Comparison of ENCODE assay signal across 16 cellular contexts in the genomic region with DNA sequence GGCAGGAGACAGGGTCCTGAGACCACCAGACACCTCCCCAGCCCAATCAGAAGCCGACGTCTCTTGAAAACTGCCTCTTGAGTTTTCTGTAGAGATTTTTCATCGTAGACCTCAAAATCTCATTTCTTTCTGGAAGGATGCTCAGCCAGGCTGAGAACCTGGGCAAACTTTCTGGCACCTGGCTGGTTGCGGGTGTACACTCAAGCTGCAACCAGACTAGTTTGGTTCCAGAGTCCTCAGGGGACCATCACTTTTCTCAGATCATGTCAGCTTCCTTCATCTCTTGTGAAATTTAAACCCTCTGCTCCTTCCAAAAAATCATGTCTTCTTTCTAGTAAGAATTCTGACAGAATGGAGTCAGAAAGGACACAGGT. TPM values are rescaled to one million over a fixed set of nuclear protein-coding genes. Genes with fewer than 3 reads are reported as not detected.
A peak's percentile ranks its signal among the peaks of the same experiment; 100 is the strongest.
DNase-seq lines count a peak whose midpoint lies in the region; ATAC-seq, FAIRE-seq and TF ChIP-seq lines count a peak whose summit lies in the region.
"Had no signal": no experiment of that assay in that cellular context is flagged by ENCODE, and none has a peak within 500 bp of the region (broad histone marks: within the 10 kb centered on the region; RNA-seq: fewer than 3 reads in every experiment).

No MANE protein-coding gene starts in this region.

- no peak for FAIRE-seq in GM12878 (lab: Jason Lieb, UNC)
- FAIRE-seq: astrocyte, endothelial cell of umbilical vein had no signal

- peaks cover 21% of the 10 kb centered on the region for H3K4me1 Mint-ChIP-seq in Calu3 (ENCODE audit: low read depth, unreplicated experiment)

- no peaks in the 10 kb centered on the region; the same call in 2 of the 3 replicates for H3K9me3 ChIP-seq in GM12878 (replicated peaks; ENCODE audit: control insufficient read depth, insufficient read depth, low read length)

- POLR2A ChIA-PET in GM12878 (lab: Charles Lee): interaction anchor here (8.6 kb wide), 1 partner anchor 12 kb away, joined by 158 read pairs; no protein-coding TSS in a partner anchor

- no peak overlapping the region for H3K4me3 ChIP-seq in GM12878
- H3K4me3 ChIP-seq: hepatocyte had no signal

- H2AFZ ChIP-seq in GM12878 (ENCODE audit: control insufficient read depth, low read depth, low read length): no peak overlapping the region
- H2AFZ ChIP-seq: hepatocyte had no signal

- no peak overlapping the region for H3K27ac Mint-ChIP-seq in Calu3 (ENCODE audit: unreplicated experiment)

- DNase-seq in GM12878 (ENCODE audit: low read depth, low spot score): no peak
- no peak for DNase-seq in NCI-H2029 (lab: John Stamatoyannopoulos, UW)
- no peak for DNase-seq in HCEC 1CT
- no peak for DNase-seq in Calu3
- DNase-seq in NCI-H69 (lab: John Stamatoyannopoulos, UW): no peak
- DNase-seq: DMS53, mammary epithelial cell, trophoblast cell had no signal

- no peaks in the 10 kb centered on the region for H3K27me3 Mint-ChIP-seq in Calu3 (ENCODE audit: unreplicated experiment)

- RAD21 ChIA-PET in GM12878 (lab: Charles Lee; ENCODE audit: unreplicated experiment): interaction anchor here (1.2 to 8.0 kb wide), 5 partner anchors 13 to 62 kb away, joined by 3 to 187 read pairs (median 64); no protein-coding TSS in a partner anchor

- no peak overlapping the region for H3K9ac ChIP-seq in GM12878 (ENCODE audit: control insufficient read depth, insufficient read depth, low read length)

- H3K4me1 ChIP-seq in GM12878 (ENCODE audit: control insufficient read depth, insufficient read depth, low read length): peaks cover 73% of the 10 kb centered on the region

- peaks cover 33% of the 10 kb centered on the region for H3K36me3 Mint-ChIP-seq in Calu3 (ENCODE audit: insufficient read depth, unreplicated experiment)

- peak; percentile 33 to 66; a peak in 3 of 4 replicates for TF ChIP-seq EP300 in GM12878 (IDR thresholded peaks at IDR 0.05; ENCODE audit: borderline replicate concordance in 1 of 2, control insufficient read depth in 1 of 2, low read depth in 2 of 2, low read length in 2 of 2)

- H3K4me3 Mint-ChIP-seq in Calu3 (ENCODE audit: low read depth, unreplicated experiment): no peak overlapping the region

- intact Hi-C loops in GM12878 (cut with micrococcal nuclease; ENCODE audit: unreplicated experiment) (no loop called here), Calu3 (cut with micrococcal nuclease; ENCODE audit: unreplicated experiment) (no loop called here)

- H3K27me3 ChIP-seq in GM12878 (replicated peaks in 1 of 2; ENCODE audit: control insufficient read depth in 2 of 2, insufficient read depth in 2 of 2, low read length in 1 of 2): no peaks in the 10 kb centered on the region; a peak in 1 of 4 replicates
- H3K27me3 ChIP-seq: hepatocyte had no signal

- BruUV-seq in GM12878 (replicated peaks; lab: Mats Ljungman, UMichigan): no TSS peak
- BruUV-seq in Calu3 (replicated peaks; lab: Mats Ljungman, UMichigan): no TSS peak

- no peaks in the 10 kb centered on the region for H3K36me3 ChIP-seq in GM12878 (ENCODE audit: control insufficient read depth in 2 of 2, insufficient read depth in 2 of 2, low read length in 1 of 2)

- no peak for TF ChIP-seq RAD21 in GM12878 (IDR thresholded peaks at IDR 0.05; ENCODE audit: insufficient read depth, low read depth, low read length)

- CTCF ChIA-PET in GM12878 (lab: Yijun Ruan, JAX) (interaction anchor here (1.0 to 10.6 kb wide), 4 partner anchors 13 to 46 kb away, joined by 3 to 88 read pairs (median 28); no protein-coding TSS in a partner anchor), Calu3 (lab: Charles Lee) (no interaction called here)

- no peak for TF ChIP-seq POLR2A in GM12878 (IDR thresholded peaks at IDR 0.05; ENCODE audit: low read depth, low read length)

- ATAC-seq in GM18520 (IDR thresholded peaks at IDR 0.05; ENCODE audit: unreplicated experiment) (peak; percentile 19), GM21529 (IDR thresholded peaks at IDR 0.05; ENCODE audit: unreplicated experiment) (peak; percentile 36), HG03342 (IDR thresholded peaks at IDR 0.05; ENCODE audit: unreplicated experiment) (peak; percentile 29), GM12878 (peak; percentile 56)
- ATAC-seq: activated CD4-positive, CD25-positive, alpha-beta regulatory T cell treated with anti-CD3 and anti-CD28 coated beads, Interleukin-2, amount 50 U/mL, for 24 hours; Right ventricle myocardium inferior had no signal

- peak overlapping the region; percentile 26 for H3K4me2 ChIP-seq in GM12878 (ENCODE audit: control insufficient read depth, insufficient read depth)
- H3K4me2 ChIP-seq: hepatocyte had no signal

- no peak overlapping the region for H3K27ac ChIP-seq in GM12878 (ENCODE audit: control insufficient read depth, insufficient read depth)
- H3K27ac ChIP-seq: hepatocyte had no signal

- TF ChIP-seq CTCF in GM12878 (IDR thresholded peaks at IDR 0.05 in 2 of 3, conservative IDR thresholded peaks at IDR 0.05 in 1 of 3; ENCODE audit: control insufficient read depth in 2 of 3, extremely low read depth in 1 of 3, insufficient read depth in 1 of 3, low read depth in 3 of 3, low read length in 3 of 3) (no peak), Calu3 (IDR thresholded peaks at IDR 0.05; ENCODE audit: unreplicated experiment) (no peak)

- WGBS in GM12878 (ENCODE audit: insufficient coverage, insufficient replicate concordance, low lambda C conversion rate, missing lambda C conversion rate): 0% methylated on average over 4 of the region's 4 CpGs

- SMC1A ChIA-PET in GM12878 (lab: Charles Lee; ENCODE audit: uncharacterized antibody, unreplicated experiment): interaction anchor here (1.3 to 14.2 kb wide), 8 partner anchors 12 to 65 kb away, joined by 3 to 307 read pairs (median 8); a partner anchor contains a TSS

- H3K79me2 ChIP-seq in GM12878 (ENCODE audit: control insufficient read depth, insufficient read depth, low read length): no peaks in the 10 kb centered on the region

- H3K9me3 Mint-ChIP-seq in Calu3 (ENCODE audit: low read depth, unreplicated experiment): no peaks in the 10 kb centered on the region

- H4K20me1 ChIP-seq in GM12878 (ENCODE audit: control insufficient read depth, insufficient read depth): no peaks in the 10 kb centered on the region

- in situ Hi-C loops in GM12878 (cut with MboI): no loop called here

TF ChIP-seq in GM12878, 131 proteins besides CTCF, POLR2A, EP300 and RAD21 (continues in another document):
- 0 out of 4 replicates have a peak, but pooled peaks of 1 of the 2 experiments have one; percentile 28 for TF ChIP-seq BHLHE40 (IDR thresholded peaks at IDR 0.05; ENCODE audit: borderline replicate concordance in 1 of 2, low read depth in 2 of 2, low read length in 1 of 2)
- TF ChIP-seq, protein P1, sequence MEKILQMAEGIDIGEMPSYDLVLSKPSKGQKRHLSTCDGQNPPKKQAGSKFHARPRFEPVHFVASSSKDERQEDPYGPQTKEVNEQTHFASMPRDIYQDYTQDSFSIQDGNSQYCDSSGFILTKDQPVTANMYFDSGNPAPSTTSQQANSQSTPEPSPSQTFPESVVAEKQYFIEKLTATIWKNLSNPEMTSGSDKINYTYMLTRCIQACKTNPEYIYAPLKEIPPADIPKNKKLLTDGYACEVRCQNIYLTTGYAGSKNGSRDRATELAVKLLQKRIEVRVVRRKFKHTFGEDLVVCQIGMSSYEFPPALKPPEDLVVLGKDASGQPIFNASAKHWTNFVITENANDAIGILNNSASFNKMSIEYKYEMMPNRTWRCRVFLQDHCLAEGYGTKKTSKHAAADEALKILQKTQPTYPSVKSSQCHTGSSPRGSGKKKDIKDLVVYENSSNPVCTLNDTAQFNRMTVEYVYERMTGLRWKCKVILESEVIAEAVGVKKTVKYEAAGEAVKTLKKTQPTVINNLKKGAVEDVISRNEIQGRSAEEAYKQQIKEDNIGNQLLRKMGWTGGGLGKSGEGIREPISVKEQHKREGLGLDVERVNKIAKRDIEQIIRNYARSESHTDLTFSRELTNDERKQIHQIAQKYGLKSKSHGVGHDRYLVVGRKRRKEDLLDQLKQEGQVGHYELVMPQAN (conservative IDR thresholded peaks at IDR 0.05): no peak
- TF ChIP-seq TAF1 (IDR thresholded peaks at IDR 0.05; ENCODE audit: borderline replicate concordance, low read depth, low read length): no peak
- no peak for TF ChIP-seq BMI1 (IDR thresholded peaks at IDR 0.05; ENCODE audit: borderline replicate concordance)
- TF ChIP-seq CREB1 (IDR thresholded peaks at IDR 0.05; ENCODE audit: low read depth): no peak

RNA-seq across cellular contexts. Expression of a gene that starts 45.1 kb away (rescaled TPM):
- total RNA-seq in GM12878 (2013; cell fraction: nucleolus; rRNA removed): 49.6 and 52.0 TPM in 2 replicates
- total RNA-seq in GM12878 (2014; rRNA removed): 7.2 and 9.9 TPM in 2 replicates
- total RNA-seq in GM12878 (2014; rRNA removed; fragmentation: Illumina TruSeq; extraction: Trizol): 8.6 and 9.7 TPM in 2 replicates
- total RNA-seq in GM12878 (2021): 12.5 and 13.7 TPM in 2 replicates
- 2.1 TPM for polyA plus RNA-seq in GM12878 (2011; ENCODE audit: low read depth)
- 23.2 and 30.5 TPM in 2 replicates for polyA plus RNA-seq in GM12878 (2011; rRNA removed)
- polyA plus RNA-seq in GM12878 (2011; cell fraction: cytosol; rRNA removed): 39.6 and 41.5 TPM in 2 replicates
- polyA plus RNA-seq in GM12878 (2011; cell fraction: nucleus; rRNA removed): 32.7 and 36.0 TPM in 2 replicates
- 1.5 and 2.9 TPM in 2 replicates for polyA plus RNA-seq in GM12878 (2012)
- 16.7 and 21.0 TPM in 2 replicates for polyA plus RNA-seq in GM12878 (2014; fragmentation: Illumina TruSeq; extraction: Trizol)
- polyA plus RNA-seq in GM12878 (2014; fragmentation: Nextera tagmentation; extraction: Ambion mirVana): 10 to 100 TPM in 1 of 2 experiments, 1 to 10 TPM in 1; 3.7 to 12.0 TPM
- 15.4 and 15.6 TPM in 2 replicates for polyA plus RNA-seq in GM12878 (2014; rRNA removed)
- polyA plus RNA-seq in GM12878 (2016; fragmentation: Nextera tagmentation; extraction: Ambion mirVana): 10 to 100 TPM; 29.5 to 36.4 TPM
- polyA minus RNA-seq in GM12878 (2011; rRNA and poly(A)+ RNA removed): 11.0 and 21.9 TPM in 2 replicates
- 12.0 and 15.0 TPM in 2 replicates for polyA minus RNA-seq in GM12878 (2011; cell fraction: cytosol; rRNA and poly(A)+ RNA removed)
- polyA minus RNA-seq in GM12878 (2011; cell fraction: nucleus; rRNA and poly(A)+ RNA removed): 13.4 and 19.5 TPM in 2 replicates
- 113 and 131 TPM in 2 replicates for total RNA-seq in Calu3 (2022)
